2 cellular contexts compared by ENCODE assay signal in genomic region chr9:121359358-121360294, GRCh38.
TF ChIP-seq lines count a peak whose summit lies in the region.

No MANE protein-coding gene starts in this region.

TF ChIP-seq in liver, 16 proteins besides CTCF, POLR2A, EP300 and RAD21:
- TF ChIP-seq SP1 (IDR thresholded peaks at IDR 0.05): no peak
- TF ChIP-seq FOXA1 (IDR thresholded peaks at IDR 0.05): no peak
- no peak for TF ChIP-seq FOXA2 (IDR thresholded peaks at IDR 0.05)
- TF ChIP-seq ZBTB33 (IDR thresholded peaks at IDR 0.05): no peak
- TF ChIP-seq JUND (IDR thresholded peaks at IDR 0.05): no peak
- no peak for TF ChIP-seq RXRA (IDR thresholded peaks at IDR 0.05)
- no peak for TF ChIP-seq MAX (IDR thresholded peaks at IDR 0.05)
- TF ChIP-seq HNF4G (IDR thresholded peaks at IDR 0.05): no peak
- no peak for TF ChIP-seq YY1 (IDR thresholded peaks at IDR 0.05)
- no peak for TF ChIP-seq TAF1 (conservative IDR thresholded peaks at IDR 0.05)
- TF ChIP-seq GABPA (IDR thresholded peaks at IDR 0.05 in 1 of 2, conservative IDR thresholded peaks at IDR 0.05 in 1 of 2): no peak
- TF ChIP-seq NR2F2 (IDR thresholded peaks at IDR 0.05): no peak
- TF ChIP-seq ATF3 (IDR thresholded peaks at IDR 0.05): no peak
- TF ChIP-seq EGR1 (IDR thresholded peaks at IDR 0.05; ENCODE audit: low read depth in 2 of 2): no peak
- no peak for TF ChIP-seq REST (IDR thresholded peaks at IDR 0.05)
- TF ChIP-seq HNF4A (conservative IDR thresholded peaks at IDR 0.05): no peak
TF ChIP-seq in liver: peak in this region for 0.

TF ChIP-seq in HepG2, 621 proteins besides CTCF, POLR2A, EP300 and RAD21:
- no peak for TF ChIP-seq ARNT (IDR thresholded peaks at IDR 0.05)
- TF ChIP-seq ZNF576 (CRISPR knock-in tag; IDR thresholded peaks at IDR 0.05): no peak
- no peak for TF ChIP-seq SNAPC5 (CRISPR knock-in tag; IDR thresholded peaks at IDR 0.05; ENCODE audit: borderline replicate concordance)
- TF ChIP-seq NAIF1 (CRISPR knock-in tag; IDR thresholded peaks at IDR 0.05; ENCODE audit: borderline replicate concordance): no peak
- TF ChIP-seq RERE (CRISPR knock-in tag; IDR thresholded peaks at IDR 0.05; ENCODE audit: low read depth): no peak
- TF ChIP-seq ZNF468 (CRISPR knock-in tag; IDR thresholded peaks at IDR 0.05): no peak
- no peak for TF ChIP-seq TARDBP (CRISPR knock-in tag; IDR thresholded peaks at IDR 0.05)
- no peak for TF ChIP-seq NCOA1 (CRISPR knock-in tag; IDR thresholded peaks at IDR 0.05)
